In the genomic region with DNA sequence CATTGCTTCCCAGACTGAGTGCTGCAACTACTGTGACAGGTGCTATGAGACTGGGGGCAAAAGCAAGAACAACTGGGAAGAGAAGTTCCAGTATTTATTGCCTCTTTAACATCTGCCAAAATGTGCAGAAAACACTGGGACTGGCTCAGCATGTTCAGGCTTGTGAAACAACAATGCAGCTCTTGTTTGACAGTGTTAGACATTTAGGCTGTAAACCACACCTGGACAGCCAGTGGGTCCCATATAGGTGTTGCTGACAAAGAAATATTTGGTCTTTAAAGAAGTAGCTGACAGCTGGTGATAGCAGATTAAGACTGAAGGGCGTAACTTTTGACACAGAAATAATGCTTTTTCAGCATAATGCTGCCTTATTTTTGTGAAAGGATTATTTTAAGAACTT, we compare ENCODE assay signal across 17 cellular contexts.
DNase-seq lines count a peak whose midpoint lies in the region; ATAC-seq and TF ChIP-seq lines count a peak whose summit lies in the region.
"Had no signal": no experiment of that assay in that cellular context is flagged by ENCODE, and none has a peak within 500 bp of the region (broad histone marks: within the 10 kb centered on the region; RNA-seq: fewer than 3 reads in every experiment).

No MANE protein-coding gene starts in this region.

- H2BK120ac ChIP-seq in neuronal stem cell (ENCODE audit: low read depth, low read length), result no peak overlapping the region

- H3K4me1 ChIP-seq in MM.1S (ENCODE audit: low read length) (0 out of 2 replicates have a peak, but pooled peaks cover 3% of the 10 kb centered on the region), neuronal stem cell (ENCODE audit: control insufficient read depth in 2 of 2, insufficient read depth in 1 of 2, low read depth in 1 of 2, low read length in 2 of 2) (no peaks in the 10 kb centered on the region)

- H3K9me2 ChIP-seq in MM.1S (replicated peaks; ENCODE audit: insufficient read depth, low read length), result no peaks in the 10 kb centered on the region

- TF ChIP-seq CTCF in MM.1S (IDR thresholded peaks at IDR 0.05; ENCODE audit: low read length), result no peak

- peaks cover 7% of the 10 kb centered on the region for H3K27me3 Mint-ChIP-seq in activated naive CD4-positive, alpha-beta T cell treated with anti-CD3 and anti-CD28 coated beads, Interleukin-2, amount 10 ng/mL, durations not matched to agents 7 days and 5 days
- H3K27me3 Mint-ChIP-seq: B cell had no signal

- no peaks in the 10 kb centered on the region for H4K20me1 ChIP-seq in MM.1S (ENCODE audit: insufficient read depth, low read length)

- H3F3A ChIP-seq in MM.1S (ENCODE audit: insufficient read depth, low read length), result no peaks in the 10 kb centered on the region

- H3K4me1 Mint-ChIP-seq in activated naive CD4-positive, alpha-beta T cell treated with anti-CD3 and anti-CD28 coated beads, Interleukin-2, amount 10 ng/mL, durations not matched to agents 7 days and 5 days, result no peaks in the 10 kb centered on the region
- H3K4me1 Mint-ChIP-seq: B cell, T-helper 17 cell had no signal

- WGBS in neuronal stem cell (ENCODE audit: extremely low coverage in 2 of 2, insufficient read length in 2 of 2, insufficient replicate concordance in 1 of 2), 2 donors, result no CpG with 5 or more reads among the region's 1 CpG

- H2AFZ ChIP-seq in MM.1S (ENCODE audit: low read length), result no peak overlapping the region
- no peak overlapping the region for H2AFZ ChIP-seq in neuronal stem cell (ENCODE audit: low read length)

- H3K4ac ChIP-seq in neuronal stem cell (ENCODE audit: low read length), result no peak overlapping the region

- CTCF ChIA-PET in activated naive CD4-positive, alpha-beta T cell treated with anti-CD3 and anti-CD28 coated beads, Interleukin-2, amount 10 ng/mL, durations not matched to agents 7 days and 5 days (lab: Charles Lee), result no interaction called here

- no peaks in the 10 kb centered on the region for H3K9me3 Mint-ChIP-seq in activated naive CD4-positive, alpha-beta T cell treated with anti-CD3 and anti-CD28 coated beads, Interleukin-2, amount 10 ng/mL, durations not matched to agents 7 days and 5 days
- H3K9me3 Mint-ChIP-seq: CD4-positive, alpha-beta T cell had no signal

- no peak overlapping the region for H3K27ac Mint-ChIP-seq in activated naive CD4-positive, alpha-beta T cell treated with anti-CD3 and anti-CD28 coated beads, Interleukin-2, amount 10 ng/mL, durations not matched to agents 7 days and 5 days
- H3K27ac Mint-ChIP-seq: B cell; CD4-positive, alpha-beta T cell; T-helper 17 cell had no signal

- H2BK12ac ChIP-seq in neuronal stem cell (ENCODE audit: low read length), result no peak overlapping the region

- H2BK15ac ChIP-seq in neuronal stem cell (ENCODE audit: low read length), result no peak overlapping the region

- no peak overlapping the region for H3K23ac ChIP-seq in neuronal stem cell (ENCODE audit: low read depth, low read length, poor library complexity)

- H3K4me3 Mint-ChIP-seq in activated naive CD4-positive, alpha-beta T cell treated with anti-CD3 and anti-CD28 coated beads, Interleukin-2, amount 10 ng/mL, durations not matched to agents 7 days and 5 days, result no peak overlapping the region
- H3K4me3 Mint-ChIP-seq: B cell; CD4-positive, alpha-beta T cell; T-helper 17 cell had no signal

- no peak overlapping the region for H3K4me3 ChIP-seq in MM.1S (ENCODE audit: low read length)
- H3K4me3 ChIP-seq in neuronal stem cell (ENCODE audit: low read length in 2 of 2), result no peak overlapping the region
- H3K4me3 ChIP-seq: MG63 had no signal

- H3K18ac ChIP-seq in neuronal stem cell (ENCODE audit: low read length), result no peak overlapping the region

- peak overlapping the region; percentile 22; the same call in 1 of the 2 replicates for H3K27ac ChIP-seq in MM.1S (ENCODE audit: low read length)
- H3K27ac ChIP-seq in neuronal stem cell (replicated peaks; ENCODE audit: low read length), result no peak overlapping the region
- H3K27ac ChIP-seq: KMS-11 had no signal

- DNase-seq in MM.1S, result peak; percentile 72
- DNase-seq in NCI-H146 treated with DMSO at 0.1 percent for 48 hours (lab: John Stamatoyannopoulos, UW; ENCODE audit: unreplicated experiment), result peak; percentile 74
- DNase-seq in NCI-H748 treated with DMSO at 0.1 percent for 48 hours (lab: John Stamatoyannopoulos, UW), result peak; percentile 80
- no peak for DNase-seq in activated naive CD4-positive, alpha-beta T cell treated with anti-CD3 and anti-CD28 coated beads, Interleukin-2, amount 10 ng/mL, durations not matched to agents 7 days and 5 days
- DNase-seq in neuronal stem cell (ENCODE audit: low spot score), result no peak
- DNase-seq: CD4-positive, alpha-beta T cell; GF-D8; MG63; NCI-H1436; NCI-H2081 treated with DMSO at 0.1 percent for 48 hours; SHP77; T-helper 17 cell had no signal

- no peak overlapping the region for H3K14ac ChIP-seq in neuronal stem cell (ENCODE audit: low read length)

- H3K36me3 ChIP-seq in MM.1S (replicated peaks; ENCODE audit: insufficient read depth, low read length) (no peaks in the 10 kb centered on the region), neuronal stem cell (replicated peaks in 1 of 2; ENCODE audit: control insufficient read depth in 2 of 2, insufficient read depth in 2 of 2, low read length in 2 of 2) (no peaks in the 10 kb centered on the region)
- H3K36me3 ChIP-seq: MG63 had no signal

- H4K91ac ChIP-seq in neuronal stem cell (ENCODE audit: low read depth, low read length, poor library complexity), result no peak overlapping the region

- no peak overlapping the region for H4K8ac ChIP-seq in neuronal stem cell (ENCODE audit: low read depth, low read length)

- H3K9me3 ChIP-seq in MM.1S (replicated peaks; ENCODE audit: insufficient read depth, low read length) (no peaks in the 10 kb centered on the region), neuronal stem cell (replicated peaks in 1 of 2; ENCODE audit: control insufficient read depth in 2 of 2, insufficient read depth in 1 of 2, low read depth in 1 of 2, low read length in 2 of 2) (no peaks in the 10 kb centered on the region)
- H3K9me3 ChIP-seq: MG63 had no signal

- peak; percentile 73 for ATAC-seq in esophagus mucosa
- ATAC-seq in GM21717 (IDR thresholded peaks at IDR 0.05; ENCODE audit: unreplicated experiment), result no peak
- ATAC-seq: HepG2, T-helper 17 cell had no signal

- H3K27me3 ChIP-seq in MM.1S (replicated peaks; ENCODE audit: insufficient read depth, low read length) (no peaks in the 10 kb centered on the region), neuronal stem cell (ENCODE audit: control insufficient read depth in 3 of 3, insufficient read depth in 3 of 3, low read depth in 1 of 3, low read length in 3 of 3) (peaks cover 0 to 2% (median 0%) of the 10 kb centered on the region in 3 experiments)
- H3K27me3 ChIP-seq: MG63 had no signal

- H3K79me1 ChIP-seq in neuronal stem cell (ENCODE audit: low read depth, low read length), result no peaks in the 10 kb centered on the region

- no peaks in the 10 kb centered on the region for H3K79me2 ChIP-seq in MM.1S (ENCODE audit: low read length)

- no peak overlapping the region for H2AK5ac ChIP-seq in neuronal stem cell (ENCODE audit: low read depth, low read length)

- no peak overlapping the region for H2BK5ac ChIP-seq in neuronal stem cell (ENCODE audit: low read length)

- H3K36me3 Mint-ChIP-seq in activated naive CD4-positive, alpha-beta T cell treated with anti-CD3 and anti-CD28 coated beads, Interleukin-2, amount 10 ng/mL, durations not matched to agents 7 days and 5 days, result no peaks in the 10 kb centered on the region

- H3K9ac ChIP-seq in MM.1S (ENCODE audit: low read length), result no peak overlapping the region
- H3K9ac ChIP-seq in neuronal stem cell (ENCODE audit: low read depth, low read length, poor library complexity), result no peak overlapping the region
- H3K9ac ChIP-seq: KMS-11 had no signal

- H3K4me2 ChIP-seq in MM.1S (ENCODE audit: low read depth, low read length), result no peak overlapping the region
- H3K4me2 ChIP-seq in neuronal stem cell (ENCODE audit: insufficient read depth, low read length, poor library complexity, severe bottlenecking), result no peak overlapping the region
- H3K4me2 ChIP-seq: KMS-11 had no signal

Comparison
In these comparisons a context has a peak if more than half of its experiments do, and no peak if none do; other contexts are left out.
1. DNase-seq: peak in MM.1S (single experiment), NCI-H146 treated with DMSO at 0.1 percent for 48 hours (single experiment) and NCI-H748 treated with DMSO at 0.1 percent for 48 hours (single experiment); none in activated naive CD4-positive, alpha-beta T cell treated with anti-CD3 and anti-CD28 coated beads, Interleukin-2, amount 10 ng/mL, durations not matched to agents 7 days and 5 days (single experiment) and neuronal stem cell (single experiment).